Comparison of ENCODE assay signal across 20 cellular contexts in the genomic region with DNA sequence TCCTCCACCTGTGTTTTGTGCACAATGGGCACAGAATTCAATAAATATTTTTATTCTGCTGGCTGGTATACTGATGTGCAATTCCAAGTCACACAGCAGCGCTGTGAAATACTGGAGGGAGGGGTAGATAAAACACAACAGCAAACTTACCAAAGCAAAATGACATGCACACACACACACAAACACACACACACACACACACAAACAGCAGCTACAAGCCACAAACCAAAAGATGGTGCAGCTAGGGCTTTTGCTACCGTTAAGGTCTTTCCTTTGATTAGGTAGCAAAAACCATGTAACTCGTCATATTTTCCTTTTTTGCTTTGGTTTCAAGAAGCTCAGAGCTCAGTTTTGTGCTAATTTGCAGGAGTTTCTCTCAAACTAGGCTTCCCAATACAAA. TPM values are rescaled to one million over a fixed set of nuclear protein-coding genes. Genes with fewer than 3 reads are reported as not detected.
DNase-seq lines count a peak whose midpoint lies in the region; ATAC-seq, FAIRE-seq and TF ChIP-seq lines count a peak whose summit lies in the region.
"Had no signal": no experiment of that assay in that cellular context is flagged by ENCODE, and none has a peak within 500 bp of the region (broad histone marks: within the 10 kb centered on the region; RNA-seq: fewer than 3 reads in every experiment).

No MANE protein-coding gene starts in this region.

- no peaks in the 10 kb centered on the region for H3K27me3 Mint-ChIP-seq in activated naive CD8-positive, alpha-beta T cell treated with anti-CD3 and anti-CD28 coated beads, Interleukin-2, amount 50 U/mL, for 24 hours
- peaks cover 3% of the 10 kb centered on the region for H3K27me3 Mint-ChIP-seq in activated naive CD8-positive, alpha-beta T cell treated with anti-CD3 and anti-CD28 coated beads for 36 hours
- no peaks in the 10 kb centered on the region for H3K27me3 Mint-ChIP-seq in activated T-helper 2 cell treated with anti-CD3 and anti-CD28 coated beads, Interferon-gamma antibody, Interleukin-2, Interleukin-4, amounts not matched to agents 10 μg/mL and 5 μg/mL and 100 μg/mL, durations not matched to agents 14 hours and 24 hours and 36 hours (ENCODE audit: low read depth)
- no peaks in the 10 kb centered on the region for H3K27me3 Mint-ChIP-seq in neural crest cell (ENCODE audit: low read depth)

- H3K4me3 Mint-ChIP-seq in activated naive CD8-positive, alpha-beta T cell treated with anti-CD3 and anti-CD28 coated beads, Interleukin-2, amount 50 U/mL, for 24 hours = no peak overlapping the region
- no peak overlapping the region for H3K4me3 Mint-ChIP-seq in activated naive CD8-positive, alpha-beta T cell treated with anti-CD3 and anti-CD28 coated beads for 36 hours
- H3K4me3 Mint-ChIP-seq in activated T-helper 2 cell treated with anti-CD3 and anti-CD28 coated beads, Interferon-gamma antibody, Interleukin-2, Interleukin-4, amounts not matched to agents 10 μg/mL and 5 μg/mL and 100 μg/mL, durations not matched to agents 14 hours and 24 hours and 36 hours (ENCODE audit: low read depth) = no peak overlapping the region
- peak overlapping the region; percentile 87 for H3K4me3 Mint-ChIP-seq in neural crest cell

- peaks cover 20% of the 10 kb centered on the region for H3K36me3 Mint-ChIP-seq in activated naive CD8-positive, alpha-beta T cell treated with anti-CD3 and anti-CD28 coated beads, Interleukin-2, amount 50 U/mL, for 24 hours (ENCODE audit: low read depth)
- peaks cover 19% of the 10 kb centered on the region for H3K36me3 Mint-ChIP-seq in activated naive CD8-positive, alpha-beta T cell treated with anti-CD3 and anti-CD28 coated beads for 36 hours
- peaks cover 19% of the 10 kb centered on the region for H3K36me3 Mint-ChIP-seq in activated T-helper 2 cell treated with anti-CD3 and anti-CD28 coated beads, Interferon-gamma antibody, Interleukin-2, Interleukin-4, amounts not matched to agents 10 μg/mL and 5 μg/mL and 100 μg/mL, durations not matched to agents 14 hours and 24 hours and 36 hours (ENCODE audit: low read depth)
- no peaks in the 10 kb centered on the region for H3K36me3 Mint-ChIP-seq in neural crest cell (ENCODE audit: low read depth)

- H3K4me1 Mint-ChIP-seq in activated naive CD8-positive, alpha-beta T cell treated with anti-CD3 and anti-CD28 coated beads, Interleukin-2, amount 50 U/mL, for 24 hours = peaks cover 46% of the 10 kb centered on the region
- H3K4me1 Mint-ChIP-seq in activated naive CD8-positive, alpha-beta T cell treated with anti-CD3 and anti-CD28 coated beads for 36 hours = peaks cover 42% of the 10 kb centered on the region
- peaks cover 42% of the 10 kb centered on the region for H3K4me1 Mint-ChIP-seq in activated T-helper 2 cell treated with anti-CD3 and anti-CD28 coated beads, Interferon-gamma antibody, Interleukin-2, Interleukin-4, amounts not matched to agents 10 μg/mL and 5 μg/mL and 100 μg/mL, durations not matched to agents 14 hours and 24 hours and 36 hours (ENCODE audit: low read depth)
- H3K4me1 Mint-ChIP-seq in neural crest cell = peaks cover 35% of the 10 kb centered on the region

- intact Hi-C loops in activated T-helper 2 cell treated with anti-CD3 and anti-CD28 coated beads, Interferon-gamma antibody, Interleukin-2, Interleukin-4, amounts not matched to agents 10 μg/mL and 5 μg/mL and 100 μg/mL, durations not matched to agents 14 hours and 24 hours and 36 hours (cut with micrococcal nuclease) = loop anchor here (2.0 to 5.0 kb wide), 3 partner anchors 81 to 286 kb away; a partner anchor contains a TSS

- peak overlapping the region; percentile 10 for H3K27ac Mint-ChIP-seq in activated naive CD8-positive, alpha-beta T cell treated with anti-CD3 and anti-CD28 coated beads, Interleukin-2, amount 50 U/mL, for 24 hours
- no peak overlapping the region for H3K27ac Mint-ChIP-seq in activated naive CD8-positive, alpha-beta T cell treated with anti-CD3 and anti-CD28 coated beads for 36 hours
- H3K27ac Mint-ChIP-seq in activated T-helper 2 cell treated with anti-CD3 and anti-CD28 coated beads, Interferon-gamma antibody, Interleukin-2, Interleukin-4, amounts not matched to agents 10 μg/mL and 5 μg/mL and 100 μg/mL, durations not matched to agents 14 hours and 24 hours and 36 hours = peak overlapping the region; percentile 28
- H3K27ac Mint-ChIP-seq in neural crest cell (ENCODE audit: unreplicated experiment) = no peak overlapping the region

- ATAC-seq in activated naive CD8-positive, alpha-beta T cell treated with anti-CD3 and anti-CD28 coated beads, Interleukin-2, amount 50 U/mL, for 24 hours = no peak

- no peaks in the 10 kb centered on the region for H3K9me3 Mint-ChIP-seq in activated naive CD8-positive, alpha-beta T cell treated with anti-CD3 and anti-CD28 coated beads, Interleukin-2, amount 50 U/mL, for 24 hours
- no peaks in the 10 kb centered on the region for H3K9me3 Mint-ChIP-seq in activated naive CD8-positive, alpha-beta T cell treated with anti-CD3 and anti-CD28 coated beads for 36 hours
- no peaks in the 10 kb centered on the region for H3K9me3 Mint-ChIP-seq in activated T-helper 2 cell treated with anti-CD3 and anti-CD28 coated beads, Interferon-gamma antibody, Interleukin-2, Interleukin-4, amounts not matched to agents 10 μg/mL and 5 μg/mL and 100 μg/mL, durations not matched to agents 14 hours and 24 hours and 36 hours
- H3K9me3 Mint-ChIP-seq in neural crest cell = no peaks in the 10 kb centered on the region

- no peak for DNase-seq in activated naive CD8-positive, alpha-beta T cell treated with anti-CD3 and anti-CD28 coated beads, Interleukin-2, amount 50 U/mL, for 24 hours
- DNase-seq in activated naive CD8-positive, alpha-beta T cell treated with anti-CD3 and anti-CD28 coated beads for 36 hours = no peak
- no peak for DNase-seq in activated T-helper 2 cell treated with anti-CD3 and anti-CD28 coated beads, Interferon-gamma antibody, Interleukin-2, Interleukin-4, amounts not matched to agents 10 μg/mL and 5 μg/mL and 100 μg/mL, durations not matched to agents 14 hours and 24 hours and 36 hours (ENCODE audit: low spot score)
- DNase-seq in neural crest cell (ENCODE audit: low read depth, low spot score) (no peak), GM19239 (ENCODE audit: insufficient read length, low spot score) (no peak), KG1 (lab: John Stamatoyannopoulos, UW) (no peak)
- DNase-seq in activated CD4-positive, alpha-beta T cell treated with anti-CD3 and anti-CD28 coated beads, Interleukin-2, amount 50 U/mL, for 4 hours = no peak
- DNase-seq: AML-193, C1 segment of cervical spinal cord, EL, GF-D8, H7, NCI-H1105, NCI-H146, NCI-H2029 treated with DMSO at 0.1 percent for 48 hours, NCI-H510A treated with DMSO at 0.1 percent for 48 hours, NCI-H748 treated with DMSO at 0.1 percent for 48 hours, SIG-M5, SK-N-SH had no signal

- no peak for TF ChIP-seq CTCF in neural crest cell (conservative IDR thresholded peaks at IDR 0.05)

- no peak for FAIRE-seq in GM19239 (lab: Jason Lieb, UNC)
- FAIRE-seq: HepG2 had no signal

RNA-seq across cellular contexts. Expression of a gene that starts 1.8 kb away (rescaled TPM):
- total RNA-seq in activated naive CD8-positive, alpha-beta T cell treated with anti-CD3 and anti-CD28 coated beads for 36 hours = 100 to 1,000 TPM; 220 to 233 TPM
- total RNA-seq in activated T-helper 2 cell treated with anti-CD3 and anti-CD28 coated beads, Interferon-gamma antibody, Interleukin-2, Interleukin-4, amounts not matched to agents 10 μg/mL and 5 μg/mL and 100 μg/mL, durations not matched to agents 14 hours and 24 hours and 36 hours = 260 and 267 TPM in 2 replicates
- total RNA-seq in neural crest cell = 286 and 305 TPM in 2 replicates

Comparison
In these comparisons a context has a peak if more than half of its experiments do, and no peak if none do; other contexts are left out.
1. H3K27ac Mint-ChIP-seq: peak in activated naive CD8-positive, alpha-beta T cell treated with anti-CD3 and anti-CD28 coated beads, Interleukin-2, amount 50 U/mL, for 24 hours (single experiment) and activated T-helper 2 cell treated with anti-CD3 and anti-CD28 coated beads, Interferon-gamma antibody, Interleukin-2, Interleukin-4, amounts not matched to agents 10 μg/mL and 5 μg/mL and 100 μg/mL, durations not matched to agents 14 hours and 24 hours and 36 hours (single experiment); none in activated naive CD8-positive, alpha-beta T cell treated with anti-CD3 and anti-CD28 coated beads for 36 hours (single experiment) and neural crest cell (single experiment).